ENCODE assay signal across 9 cellular contexts in the genomic region with DNA sequence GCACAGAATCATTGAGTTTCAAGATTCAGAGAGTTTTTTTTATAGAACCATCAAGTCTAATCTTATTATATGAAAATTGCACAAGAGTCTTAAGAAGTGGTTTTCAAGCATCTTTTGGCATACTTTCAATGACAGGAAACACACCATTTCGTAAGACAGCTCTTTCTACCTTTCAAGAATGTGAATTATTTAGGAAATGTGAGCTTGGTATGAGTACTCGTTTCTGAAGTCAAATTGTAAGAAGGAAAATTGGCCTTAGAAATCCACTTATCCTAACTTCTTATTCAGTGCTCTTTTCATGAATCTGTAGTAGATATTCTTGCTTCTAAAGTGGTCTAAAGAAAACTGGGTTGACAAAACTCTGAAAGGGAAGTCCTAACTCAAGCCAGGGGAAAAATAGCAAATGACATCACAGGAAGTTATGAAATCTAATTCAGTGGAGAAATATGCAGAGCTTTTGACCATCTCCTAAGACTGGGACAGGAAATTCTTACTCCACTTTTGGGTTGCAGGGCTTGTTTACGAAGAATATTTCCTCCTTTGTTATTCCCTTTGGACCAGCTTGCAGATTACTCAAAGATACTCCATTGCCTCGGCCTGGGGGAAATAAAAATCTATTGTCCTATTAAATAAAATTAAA. TPM values are rescaled to one million over a fixed set of nuclear protein-coding genes. Genes with fewer than 3 reads are reported as not detected.
DNase-seq lines count a peak whose midpoint lies in the region; ATAC-seq and TF ChIP-seq lines count a peak whose summit lies in the region.
"Had no signal": no experiment of that assay in that cellular context is flagged by ENCODE, and none has a peak within 500 bp of the region (broad histone marks: within the 10 kb centered on the region; RNA-seq: fewer than 3 reads in every experiment).

No MANE protein-coding gene starts in this region.

- H3K4me1 ChIP-seq in A673 (ENCODE audit: insufficient read depth, low read length, poor library complexity, severe bottlenecking) (peaks cover 48% of the 10 kb centered on the region), mucosa of rectum (ENCODE audit: control insufficient read depth in 2 of 2, insufficient read depth in 2 of 2, low read length in 2 of 2) (no peaks in the 10 kb centered on the region)

- H3K27me3 Mint-ChIP-seq in activated T-cell treated with anti-CD3 and anti-CD28 coated beads, Interleukin-2, amount 50 U/mL, for 4 hours (ENCODE audit: low read depth), result peaks cover 3% of the 10 kb centered on the region

- no peak overlapping the region for H3K4me3 Mint-ChIP-seq in activated T-cell treated with anti-CD3 and anti-CD28 coated beads, Interleukin-2, amount 50 U/mL, for 4 hours
- H3K4me3 Mint-ChIP-seq: CD4-positive, CD25-positive, alpha-beta regulatory T cell had no signal

- ATAC-seq in activated T-cell treated with anti-CD3 and anti-CD28 coated beads, Interleukin-2, amount 50 U/mL, for 4 hours, result no peak
- ATAC-seq in HG03439 (IDR thresholded peaks at IDR 0.05; ENCODE audit: unreplicated experiment) (no peak), GM18498 (IDR thresholded peaks at IDR 0.05; ENCODE audit: unreplicated experiment) (no peak)

- H3K27me3 ChIP-seq in A673 (replicated peaks; ENCODE audit: insufficient read depth, low read depth, low read length, poor library complexity) (no peaks in the 10 kb centered on the region), mucosa of rectum (ENCODE audit: control insufficient read depth in 2 of 2, insufficient read depth in 2 of 2, low read length in 2 of 2) (no peaks in the 10 kb centered on the region)

- peaks cover 8% of the 10 kb centered on the region for H3K4me1 Mint-ChIP-seq in activated T-cell treated with anti-CD3 and anti-CD28 coated beads, Interleukin-2, amount 50 U/mL, for 4 hours (ENCODE audit: low read depth)

- POLR2A ChIA-PET in A673 (lab: Charles Lee; ENCODE audit: low non-redundant PET), result no interaction called here

- no peaks in the 10 kb centered on the region for H3K36me3 Mint-ChIP-seq in activated T-cell treated with anti-CD3 and anti-CD28 coated beads, Interleukin-2, amount 50 U/mL, for 4 hours (ENCODE audit: insufficient read depth)
- H3K36me3 Mint-ChIP-seq: CD4-positive, CD25-positive, alpha-beta regulatory T cell had no signal

- no peaks in the 10 kb centered on the region for H3K9me3 ChIP-seq in A673 (ENCODE audit: low read depth, low read length, poor library complexity, severe bottlenecking)
- H3K9me3 ChIP-seq in mucosa of rectum (ENCODE audit: control insufficient read depth in 2 of 2, low read length in 2 of 2), result no peaks in the 10 kb centered on the region

- no peak overlapping the region for H3K4me3 ChIP-seq in A673 (ENCODE audit: low read depth, low read length, poor library complexity, severe bottlenecking)
- no peak overlapping the region for H3K4me3 ChIP-seq in mucosa of rectum (ENCODE audit: low read length in 2 of 2)

- H3K27ac ChIP-seq in A673 (ENCODE audit: low read depth, low read length, poor library complexity, severe bottlenecking) (peak overlapping the region; percentile 85), mucosa of rectum (ENCODE audit: low read depth in 2 of 2, low read length in 2 of 2) (peak overlapping the region; percentile 7 to 26)

- H3K36me3 ChIP-seq in A673 (ENCODE audit: insufficient read depth, low read length, poor library complexity, severe bottlenecking) (no peaks in the 10 kb centered on the region), mucosa of rectum (ENCODE audit: control insufficient read depth in 2 of 2, insufficient read depth in 2 of 2, low read length in 2 of 2) (no peaks in the 10 kb centered on the region)

- no peak overlapping the region for H3K9ac ChIP-seq in mucosa of rectum (ENCODE audit: low read depth in 1 of 2, low read length in 2 of 2)

- peak; percentile 91 for DNase-seq in A673 (ENCODE audit: low spot score)
- DNase-seq in MV-4-11 (lab: John Stamatoyannopoulos, UW), result peak; percentile 90
- DNase-seq in dedifferentiated amniotic fluid mesenchymal stem cell (ENCODE audit: extremely low spot score), result peak; percentile 66
- no peak for DNase-seq in activated T-cell treated with anti-CD3 and anti-CD28 coated beads, Interleukin-2, amount 50 U/mL, for 4 hours
- no peak for DNase-seq in posterior cingulate gyrus
- DNase-seq: CD4-positive, CD25-positive, alpha-beta regulatory T cell had no signal

- no peaks in the 10 kb centered on the region for H3K9me3 Mint-ChIP-seq in activated T-cell treated with anti-CD3 and anti-CD28 coated beads, Interleukin-2, amount 50 U/mL, for 4 hours

- no peak for TF ChIP-seq CTCF in A673 (conservative IDR thresholded peaks at IDR 0.05; ENCODE audit: low read depth, low read length)

- BruUV-seq in A673 (replicated peaks; lab: Mats Ljungman, UMichigan), result no TSS peak

- CTCF ChIA-PET in A673 (lab: Charles Lee), result no interaction called here

- intact Hi-C loops in A673 (cut with micrococcal nuclease; ENCODE audit: unreplicated experiment) (no loop called here), posterior cingulate gyrus (cut with DNase I) (no loop called here)

RNA-seq across cellular contexts. Expression of a gene that starts 38.4 kb away (rescaled TPM):
- total RNA-seq in A673 (2021), result 8.0 and 9.3 TPM in 2 replicates
- total RNA-seq in activated T-cell treated with anti-CD3 and anti-CD28 coated beads, Interleukin-2, amount 50 U/mL, for 4 hours, result 1 to 10 TPM; 2.5 to 3.0 (median 2.7) TPM

Comparison
In these comparisons a context has a peak if more than half of its experiments do, and no peak if none do; other contexts are left out.
1. DNase-seq: peak in A673 (single experiment), MV-4-11 (single experiment) and dedifferentiated amniotic fluid mesenchymal stem cell (single experiment); none in activated T-cell treated with anti-CD3 and anti-CD28 coated beads, Interleukin-2, amount 50 U/mL, for 4 hours (single experiment) and posterior cingulate gyrus (0 of 10).